In the genomic region with DNA sequence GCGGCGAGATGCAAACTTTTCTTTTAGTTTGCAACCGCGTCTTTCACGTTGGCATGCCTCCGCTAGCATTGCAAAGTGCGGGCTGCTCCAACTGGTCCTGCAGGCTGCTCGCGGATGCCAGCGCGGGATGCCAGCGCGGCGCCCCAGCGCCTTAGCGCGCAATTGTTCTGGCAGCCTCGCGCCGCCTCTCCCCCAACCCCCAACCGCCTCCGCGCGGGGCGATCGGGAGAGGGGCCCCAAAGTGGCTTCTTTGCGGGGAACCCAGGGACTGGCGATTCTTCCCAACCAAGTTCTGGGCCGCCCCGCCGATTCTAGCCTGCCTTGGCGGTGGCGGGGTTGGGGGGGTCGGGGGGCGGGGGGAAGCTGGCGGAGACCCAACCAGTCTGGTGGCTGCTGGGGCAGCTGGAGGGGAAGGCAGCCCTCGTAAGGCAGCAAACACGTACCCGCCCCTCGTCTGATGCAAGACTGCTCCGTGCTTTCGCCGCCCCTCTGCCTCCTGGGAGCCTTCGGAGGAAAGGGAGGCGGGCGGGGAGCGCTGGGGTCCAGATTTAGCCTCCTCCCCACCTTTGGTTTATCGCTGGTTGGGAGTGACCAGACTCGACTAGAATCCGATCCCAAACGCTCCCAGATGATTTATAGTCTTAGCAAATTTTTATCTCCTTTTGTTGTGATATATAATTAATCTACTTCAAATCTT, we compare ENCODE assay signal across 8 cellular contexts. TPM values are rescaled to one million over a fixed set of nuclear protein-coding genes. Genes with fewer than 3 reads are reported as not detected.
DNase-seq lines count a peak whose midpoint lies in the region; ATAC-seq and TF ChIP-seq lines count a peak whose summit lies in the region.

No MANE protein-coding gene starts in this region.

- intact Hi-C loops in testis (cut with DNase I; ENCODE audit: low total_unique reads) = no loop called here

- H2AFZ ChIP-seq in neural cell (ENCODE audit: low read depth, low read length) = peak overlapping the region; percentile 43

- H3K9ac ChIP-seq in neural cell (ENCODE audit: low read length) = peak overlapping the region; percentile 51

- H3K79me2 ChIP-seq in neural cell (replicated peaks; ENCODE audit: insufficient read depth, low read length) = peaks cover 28% of the 10 kb centered on the region

- ATAC-seq in HG03159 (IDR thresholded peaks at IDR 0.05; ENCODE audit: unreplicated experiment) (peak; percentile 39), HG02798 (IDR thresholded peaks at IDR 0.05; ENCODE audit: poor library complexity, unreplicated experiment) (no peak)

- DNase-seq in GM03348 (ENCODE audit: low spot score) (peak; percentile 95), NCI-H526 treated with DMSO at 0.1 percent for 48 hours (lab: John Stamatoyannopoulos, UW) (peak; percentile 73), activated T-cell treated with anti-CD3 and anti-CD28 coated beads for 4 hours (peak; percentile 10), fibroblast of the aortic adventitia (ENCODE audit: low read depth) (peak; percentile 95), testis (peak; percentile 79)

- no peak for TF ChIP-seq RAD21 in neural cell (conservative IDR thresholded peaks at IDR 0.05)

- H3F3A ChIP-seq in neural cell (ENCODE audit: insufficient read depth, low read length, poor library complexity, severe bottlenecking) = no peaks in the 10 kb centered on the region

- TF ChIP-seq CTCF in fibroblast of the aortic adventitia (IDR thresholded peaks at IDR 0.05; ENCODE audit: insufficient read depth, low read length) (no peak), neural cell (IDR thresholded peaks at IDR 0.05; ENCODE audit: poor library complexity, severe bottlenecking) (no peak), testis (IDR thresholded peaks at IDR 0.05) (no peak)

- no peaks in the 10 kb centered on the region for H3K9me2 ChIP-seq in neural cell (ENCODE audit: insufficient read depth, low read length)

- H3K27me3 ChIP-seq in neural cell (ENCODE audit: insufficient read depth, low read depth, low read length) (no peaks in the 10 kb centered on the region), testis (no peaks in the 10 kb centered on the region)

- H3K36me3 ChIP-seq in neural cell (ENCODE audit: insufficient read depth, low read length) (no peaks in the 10 kb centered on the region), testis (ENCODE audit: low read depth, missing control alignments) (no peaks in the 10 kb centered on the region)

- H4K20me1 ChIP-seq in neural cell (ENCODE audit: insufficient read depth) = no peaks in the 10 kb centered on the region

- no peak for TF ChIP-seq EP300 in neural cell (conservative IDR thresholded peaks at IDR 0.05; ENCODE audit: poor library complexity, severe bottlenecking)

- WGBS in testis, 2 donors = 1% methylated on average over 30 to 45 of the region's 51 CpGs

- TF ChIP-seq POLR2A in testis (IDR thresholded peaks at IDR 0.05) = no peak

- H3K4me3 ChIP-seq in fibroblast of the aortic adventitia (ENCODE audit: low read depth, low read length) (peak overlapping the region; percentile 75), neural cell (ENCODE audit: low read length) (peak overlapping the region; percentile 87), testis (peak overlapping the region; percentile 59 to 65)

- H3K4me2 ChIP-seq in neural cell (ENCODE audit: low read length) = peak overlapping the region; percentile 40

- no peaks in the 10 kb centered on the region for H3K9me3 ChIP-seq in neural cell (ENCODE audit: low read length)
- H3K9me3 ChIP-seq in testis = no peaks in the 10 kb centered on the region

- H3K27ac ChIP-seq in neural cell (ENCODE audit: low read length) (no peak overlapping the region), testis (peak overlapping the region; percentile 53 to 72)

- peaks cover 33% of the 10 kb centered on the region for H3K4me1 ChIP-seq in testis

TF ChIP-seq in neural cell, 6 proteins besides CTCF, POLR2A, EP300 and RAD21:
- TF ChIP-seq REST (IDR thresholded peaks at IDR 0.05; ENCODE audit: borderline replicate concordance) (no peak), MXI1 (conservative IDR thresholded peaks at IDR 0.05; ENCODE audit: poor library complexity, severe bottlenecking) (peak; percentile 75), SMC3 (conservative IDR thresholded peaks at IDR 0.05; ENCODE audit: poor library complexity) (no peak), EZH2 (IDR thresholded peaks at IDR 0.05; ENCODE audit: borderline replicate concordance, insufficient read depth, low read length, poor library complexity, severe bottlenecking) (no peak), POLR2AphosphoS5 (IDR thresholded peaks at IDR 0.05) (peak; percentile 15)

RNA-seq across cellular contexts. Expression of gene PHGDH, which starts 0.8 kb away (rescaled TPM):
- total RNA-seq in fibroblast of the aortic adventitia (ENCODE audit: low replicate concordance) (246 and 430 TPM in 2 replicates), testis (100 to 1,000 TPM in 1 of 2 donors, 10 to 100 TPM in 1; 85.3 to 161 TPM)
- polyA plus RNA-seq in neural cell (11.8 and 27.1 TPM in 2 replicates), testis (ENCODE audit: insufficient read depth, low read depth, low replicate concordance) (131 TPM)
- polyA minus RNA-seq in neural cell = 10.7 and 11.7 TPM in 2 replicates

RNA-seq across cellular contexts. Expression of gene HMGCS2, which starts 56.2 kb away (rescaled TPM):
- total RNA-seq in fibroblast of the aortic adventitia (ENCODE audit: low replicate concordance) (not detected in 2 replicates), testis (10 to 100 TPM in 1 of 2 donors, 1 to 10 TPM in 1; 2.5 to 43.6 TPM)
- polyA plus RNA-seq in neural cell (not detected in 2 replicates), testis (ENCODE audit: insufficient read depth, low read depth, low replicate concordance) (93.7 TPM)
- polyA minus RNA-seq in neural cell = not detected in 2 replicates

Comparison
In these comparisons a context has a peak if more than half of its experiments do, and no peak if none do; other contexts are left out.
1. DNase-seq: peak in every context shown above with its lines; median percentile 95 in GM03348; 95 in fibroblast of the aortic adventitia; 79 in testis; 73 in NCI-H526 treated with DMSO at 0.1 percent for 48 hours; 10 in activated T-cell treated with anti-CD3 and anti-CD28 coated beads for 4 hours.